ENCODE assay signal across 9 cellular contexts in the genomic region with DNA sequence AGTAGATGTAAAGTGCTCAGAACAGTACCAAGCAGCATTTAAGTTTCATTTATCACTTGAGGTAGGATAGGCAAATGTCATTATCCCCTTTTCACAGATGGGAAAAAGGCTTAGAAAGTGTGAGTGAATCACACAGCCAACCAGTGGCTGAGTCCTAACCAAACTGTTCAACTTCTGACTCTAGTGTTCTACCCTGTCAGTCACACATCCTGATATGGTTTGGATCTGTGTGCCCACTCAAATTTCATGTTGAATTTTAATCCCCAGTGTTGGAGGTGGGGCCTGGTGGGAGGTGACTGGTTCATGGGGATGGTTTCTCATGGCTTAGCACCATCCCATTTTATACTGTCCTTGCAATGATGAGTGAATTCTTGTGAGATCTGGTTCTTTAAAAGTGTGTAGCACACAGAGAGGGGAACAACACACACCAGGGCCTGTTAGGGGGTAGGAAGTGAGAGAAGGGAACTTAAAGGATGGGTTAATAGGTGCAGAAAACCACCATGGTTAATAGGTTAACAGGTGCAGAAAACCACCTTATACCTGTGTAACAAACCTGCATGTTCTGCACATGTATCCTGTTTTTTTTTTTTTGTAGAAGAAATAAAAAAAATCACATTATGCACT.
A peak's percentile ranks its signal among the peaks of the same experiment; 100 is the strongest.
DNase-seq lines count a peak whose midpoint lies in the region; ATAC-seq and TF ChIP-seq lines count a peak whose summit lies in the region.
"Had no signal": no experiment of that assay in that cellular context is flagged by ENCODE, and none has a peak within 500 bp of the region (broad histone marks: within the 10 kb centered on the region; RNA-seq: fewer than 3 reads in every experiment).

No MANE protein-coding gene starts in this region.

- no peak overlapping the region for H3K4ac ChIP-seq in mesenchymal stem cell (ENCODE audit: low read depth in 1 of 2, low read length in 2 of 2)

- no peaks in the 10 kb centered on the region for H3K4me1 ChIP-seq in mesenchymal stem cell (ENCODE audit: control insufficient read depth, insufficient read depth, low read depth, low read length)
- peaks cover 8% of the 10 kb centered on the region; the same call in 1 of the 2 replicates for H3K4me1 ChIP-seq in GM23338 (ENCODE audit: insufficient read depth)

- peaks cover 2% of the 10 kb centered on the region for H3K27me3 Mint-ChIP-seq in GM23338 (ENCODE audit: insufficient read depth, low read depth, poor library complexity)

- H2AFZ ChIP-seq in mesenchymal stem cell (ENCODE audit: low read depth, low read length) (no peak overlapping the region), GM23338 (no peak overlapping the region)

- H2BK5ac ChIP-seq in mesenchymal stem cell (ENCODE audit: low read depth, low read length, poor library complexity, severe bottlenecking), result no peak overlapping the region

- H3K4me3 ChIP-seq in mesenchymal stem cell (ENCODE audit: insufficient read depth in 1 of 2, low read depth in 1 of 2, low read length in 2 of 2) (no peak overlapping the region), GM23338 (no peak overlapping the region)

- H4K8ac ChIP-seq in mesenchymal stem cell (ENCODE audit: low read length), result no peak overlapping the region

- no peak overlapping the region for H4K91ac ChIP-seq in mesenchymal stem cell (ENCODE audit: low read length)

- H3K79me1 ChIP-seq in mesenchymal stem cell (replicated peaks; ENCODE audit: low read length, poor library complexity, severe bottlenecking), result no peaks in the 10 kb centered on the region

- no peaks in the 10 kb centered on the region for H3K9me3 Mint-ChIP-seq in GM23338

- H3K27me3 ChIP-seq in mesenchymal stem cell (ENCODE audit: control insufficient read depth in 1 of 2, insufficient read depth in 1 of 2, low read length in 2 of 2) (no peaks in the 10 kb centered on the region), GM23338 (ENCODE audit: insufficient read depth) (no peaks in the 10 kb centered on the region)

- no peak for TF ChIP-seq CTCF in GM23338 (conservative IDR thresholded peaks at IDR 0.05; ENCODE audit: low read depth in 2 of 2)

- no peaks in the 10 kb centered on the region for H3K9me2 ChIP-seq in GM23338 (ENCODE audit: insufficient read depth)

- H3K27ac ChIP-seq in mesenchymal stem cell (ENCODE audit: low read length, poor library complexity, severe bottlenecking), result no peak overlapping the region
- H3K27ac ChIP-seq in GM23338 (ENCODE audit: low read depth), result no peak overlapping the region
- H3K27ac ChIP-seq: VCaP had no signal

- H2BK12ac ChIP-seq in mesenchymal stem cell (ENCODE audit: low read length in 2 of 2), result no peak overlapping the region

- no peaks in the 10 kb centered on the region for H3K36me3 Mint-ChIP-seq in GM23338 (ENCODE audit: low read depth)

- H2BK120ac ChIP-seq in mesenchymal stem cell (ENCODE audit: low read depth, low read length), result no peak overlapping the region

- peaks cover 20% of the 10 kb centered on the region for H3K9me3 ChIP-seq in mesenchymal stem cell (ENCODE audit: control insufficient read depth, low read length)

- H3K14ac ChIP-seq in mesenchymal stem cell (ENCODE audit: low read length in 2 of 2), result no peak overlapping the region

- no peaks in the 10 kb centered on the region for H3K79me2 ChIP-seq in GM23338 (replicated peaks; ENCODE audit: insufficient read depth)

- no peak overlapping the region for H3K4me2 ChIP-seq in mesenchymal stem cell (ENCODE audit: low read length, poor library complexity, severe bottlenecking)
- no peak overlapping the region for H3K4me2 ChIP-seq in GM23338

- no peak overlapping the region for H3K4me3 Mint-ChIP-seq in GM23338

- no peak overlapping the region for H3K18ac ChIP-seq in mesenchymal stem cell (ENCODE audit: low read depth in 1 of 2, low read length in 2 of 2)

- H3K4me1 Mint-ChIP-seq in GM23338, result peaks cover 5% of the 10 kb centered on the region; the same call in 2 of the 3 replicates

- H3K9ac ChIP-seq in mesenchymal stem cell (ENCODE audit: low read length), result no peak overlapping the region

- H3F3A ChIP-seq in GM23338 (replicated peaks; ENCODE audit: low read depth), result no peaks in the 10 kb centered on the region

- peak; percentile 57 to 67 for DNase-seq in activated CD4-positive, alpha-beta T cell treated with anti-CD3 and anti-CD28 coated beads, Interleukin-2, amount 50 U/mL, for 48 hours
- DNase-seq in activated CD4-positive, alpha-beta T cell treated with anti-CD3 and anti-CD28 coated beads, Interleukin-2, amount 50 U/mL, for 4 hours, result no peak
- DNase-seq in activated T-cell treated with anti-CD3 and anti-CD28 coated beads, Interleukin-2, amount 50 U/mL, for 48 hours, result peak; percentile 67 to 68
- DNase-seq in stimulated activated CD8-positive, alpha-beta memory T cell treated with anti-CD3 and anti-CD28 coated beads, Interleukin-15, amount 100 ng/mL, for 48 hours (ENCODE audit: low read depth in 2 of 2), result peak; percentile 38 to 42
- DNase-seq in NCI-H82 treated with DMSO at 0.1 percent for 48 hours (lab: John Stamatoyannopoulos, UW; ENCODE audit: unreplicated experiment) (no peak), mesenchymal stem cell (no peak), GM23338 (ENCODE audit: low spot score) (no peak)

- H4K20me1 ChIP-seq in GM23338 (replicated peaks; ENCODE audit: insufficient read depth), result no peaks in the 10 kb centered on the region

- no peak overlapping the region for H3K23ac ChIP-seq in mesenchymal stem cell (ENCODE audit: low read length in 2 of 2)

- H2AK5ac ChIP-seq in mesenchymal stem cell (ENCODE audit: low read length, severe bottlenecking), result no peak overlapping the region

- no peak overlapping the region for H2BK15ac ChIP-seq in mesenchymal stem cell (ENCODE audit: low read depth, poor library complexity, severe bottlenecking)

- no peaks in the 10 kb centered on the region for H3K36me3 ChIP-seq in mesenchymal stem cell (ENCODE audit: control insufficient read depth in 1 of 2, insufficient read depth in 2 of 2, low read depth in 1 of 2, low read length in 2 of 2)
- no peaks in the 10 kb centered on the region for H3K36me3 ChIP-seq in GM23338 (ENCODE audit: insufficient read depth)

- ATAC-seq in HG02973 (IDR thresholded peaks at IDR 0.05; ENCODE audit: unreplicated experiment) (peak; percentile 94), GM23338 (no peak)

- no peak overlapping the region for H3K27ac Mint-ChIP-seq in GM23338

TF ChIP-seq in GM23338, 12 proteins besides CTCF, POLR2A, EP300 and RAD21 (continues in another document):
- TF ChIP-seq STAT1 (IDR thresholded peaks at IDR 0.05; ENCODE audit: unreplicated experiment) (no peak), ZNF331 (CRISPR knock-in tag; IDR thresholded peaks at IDR 0.05; ENCODE audit: low read depth) (no peak), REST (IDR thresholded peaks at IDR 0.05; ENCODE audit: unreplicated experiment) (no peak), CREB1 (CRISPR knock-in tag; IDR thresholded peaks at IDR 0.05; ENCODE audit: low read depth) (no peak), NANOG (IDR thresholded peaks at IDR 0.05; ENCODE audit: borderline replicate concordance) (no peak), POLR2AphosphoS5 (IDR thresholded peaks at IDR 0.05; ENCODE audit: low read depth) (no peak), EZH2phosphoT487 (IDR thresholded peaks at IDR 0.05; ENCODE audit: unreplicated experiment) (no peak), ZNF114 (CRISPR knock-in tag; IDR thresholded peaks at IDR 0.05) (no peak), EZH2 (IDR thresholded peaks at IDR 0.05; ENCODE audit: low read depth, unreplicated experiment) (no peak)
- TF ChIP-seq, protein P1, sequence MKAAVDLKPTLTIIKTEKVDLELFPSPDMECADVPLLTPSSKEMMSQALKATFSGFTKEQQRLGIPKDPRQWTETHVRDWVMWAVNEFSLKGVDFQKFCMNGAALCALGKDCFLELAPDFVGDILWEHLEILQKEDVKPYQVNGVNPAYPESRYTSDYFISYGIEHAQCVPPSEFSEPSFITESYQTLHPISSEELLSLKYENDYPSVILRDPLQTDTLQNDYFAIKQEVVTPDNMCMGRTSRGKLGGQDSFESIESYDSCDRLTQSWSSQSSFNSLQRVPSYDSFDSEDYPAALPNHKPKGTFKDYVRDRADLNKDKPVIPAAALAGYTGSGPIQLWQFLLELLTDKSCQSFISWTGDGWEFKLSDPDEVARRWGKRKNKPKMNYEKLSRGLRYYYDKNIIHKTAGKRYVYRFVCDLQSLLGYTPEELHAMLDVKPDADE (IDR thresholded peaks at IDR 0.05), result no peak

Comparison
In these comparisons a context has a peak if more than half of its experiments do, and no peak if none do; other contexts are left out.
1. DNase-seq: peak in activated CD4-positive, alpha-beta T cell treated with anti-CD3 and anti-CD28 coated beads, Interleukin-2, amount 50 U/mL, for 48 hours (2 of 2), activated T-cell treated with anti-CD3 and anti-CD28 coated beads, Interleukin-2, amount 50 U/mL, for 48 hours (2 of 2) and stimulated activated CD8-positive, alpha-beta memory T cell treated with anti-CD3 and anti-CD28 coated beads, Interleukin-15, amount 100 ng/mL, for 48 hours (2 of 2); none in activated CD4-positive, alpha-beta T cell treated with anti-CD3 and anti-CD28 coated beads, Interleukin-2, amount 50 U/mL, for 4 hours (0 of 2), NCI-H82 treated with DMSO at 0.1 percent for 48 hours (single experiment), mesenchymal stem cell (single experiment) and GM23338 (single experiment).